Comparison of ENCODE assay signal across 8 cellular contexts in genomic region chr3:129026728-129027543, GRCh38. TPM values are rescaled to one million over a fixed set of nuclear protein-coding genes. Genes with fewer than 3 reads are reported as not detected.
DNase-seq lines count a peak whose midpoint lies in the region; ATAC-seq and TF ChIP-seq lines count a peak whose summit lies in the region.

No MANE protein-coding gene starts in this region.

- no peaks in the 10 kb centered on the region for H3K9me3 ChIP-seq in testis

- intact Hi-C loops in testis (cut with DNase I; ENCODE audit: low total_unique reads), result no loop called here

- no peak for TF ChIP-seq POLR2A in testis (IDR thresholded peaks at IDR 0.05)

- no peak overlapping the region for H3K27ac ChIP-seq in testis

- peak; percentile 96 for ATAC-seq in omental fat pad (ENCODE audit: low FRiP score)

- H3K4me1 ChIP-seq in testis, result peaks cover 19% of the 10 kb centered on the region

- DNase-seq in G401 (ENCODE audit: low spot score) (peak; percentile 88), H7 (peak; percentile 97), LoVo (ENCODE audit: low spot score) (peak; percentile 91), SHP77 treated with DMSO at 0.1 percent for 48 hours (lab: John Stamatoyannopoulos, UW) (peak; percentile 46), glomerular visceral epithelial cell (ENCODE audit: extremely low spot score) (peak; percentile 84), omental fat pad (ENCODE audit: low spot score) (peak; percentile 72), testis (peak; percentile 94)
- DNase-seq in activated naive CD4-positive, alpha-beta T cell treated with Interleukin-2 at 50 U/mL for 16 hours, result peak; percentile 91

- H3K36me3 ChIP-seq in H7 (replicated peaks; ENCODE audit: control insufficient read depth, insufficient read depth, low read length) (no peaks in the 10 kb centered on the region), testis (ENCODE audit: low read depth, missing control alignments) (no peaks in the 10 kb centered on the region)

- H3K4me3 ChIP-seq in H7 (ENCODE audit: insufficient read depth, low read depth, low read length) (peak overlapping the region; percentile 44), testis (peak overlapping the region; percentile 53 to 55)

- TF ChIP-seq CTCF in omental fat pad (IDR thresholded peaks at IDR 0.05), result peak in 1 of 3 donors; percentile 42
- TF ChIP-seq CTCF in testis (IDR thresholded peaks at IDR 0.05), result peak; percentile 49 to 67 (median 51)

- H3K27me3 ChIP-seq in H7 (ENCODE audit: control insufficient read depth, insufficient read depth, low read length) (peaks cover 13% of the 10 kb centered on the region), testis (no peaks in the 10 kb centered on the region)

- in situ Hi-C loops in G401 (cut with HindIII; ENCODE audit: low sequenced_read_pairs), result no loop called here

- WGBS in testis, 2 donors, result 26 to 29% methylated on average over 20 to 41 of the region's 54 CpGs

RNA-seq across cellular contexts. Expression of gene EFCC1, which starts 25.8 kb away (rescaled TPM):
- total RNA-seq in G401 (2014; rRNA removed; shearing (Covaris generic)), result not detected in 2 replicates
- 0.21 and 0.81 TPM in 2 replicates for total RNA-seq in H7 (2014; rRNA removed; shearing (Covaris generic))
- 1 to 10 TPM in 3 of 4 donors, under 1 TPM in 1; 0.72 to 6.3 (median 1.2) TPM for total RNA-seq in omental fat pad
- total RNA-seq in testis, result 1 to 10 TPM; 2.8 to 2.9 TPM
- 2.6 TPM for polyA plus RNA-seq in testis (ENCODE audit: insufficient read depth, low read depth, low replicate concordance)

RNA-seq across cellular contexts. Expression of gene CFAP92, which starts 33.1 kb away (rescaled TPM):
- total RNA-seq in G401 (2014; rRNA removed; shearing (Covaris generic)), result not detected in 2 replicates
- total RNA-seq in H7 (2014; rRNA removed; shearing (Covaris generic)), result 0.87 and 1.7 TPM in 2 replicates
- total RNA-seq in omental fat pad, result 1 to 10 TPM in 2 of 4 donors, not detected in 2; 1.1 to 2.2 TPM
- total RNA-seq in testis, result 10 to 100 TPM; 16.0 to 26.7 TPM
- 62.0 TPM for polyA plus RNA-seq in testis (ENCODE audit: insufficient read depth, low read depth, low replicate concordance)

RNA-seq across cellular contexts. Expression of gene GP9, which starts 33.6 kb away (rescaled TPM):
- not detected in 2 replicates for total RNA-seq in G401 (2014; rRNA removed; shearing (Covaris generic))
- not detected in 2 replicates for total RNA-seq in H7 (2014; rRNA removed; shearing (Covaris generic))
- total RNA-seq in omental fat pad, result not detected
- total RNA-seq in testis, result 1 to 10 TPM; 1.4 to 1.7 TPM
- 2.1 TPM for polyA plus RNA-seq in testis (ENCODE audit: insufficient read depth, low read depth, low replicate concordance)

Comparison
In these comparisons a context has a peak if more than half of its experiments do, and no peak if none do; other contexts are left out.
1. DNase-seq: peak in every context shown above with its lines; median percentile 97 in H7; 94 in testis; 91 in LoVo; 91 in activated naive CD4-positive, alpha-beta T cell treated with Interleukin-2 at 50 U/mL for 16 hours; 88 in G401; 84 in glomerular visceral epithelial cell; 72 in omental fat pad; 46 in SHP77 treated with DMSO at 0.1 percent for 48 hours.